25 cellular contexts compared by ENCODE assay signal in genomic region chr5:91906027-91906426, GRCh38.
"Had no signal": no experiment of that assay in that cellular context is flagged by ENCODE, and none has a peak within 500 bp of the region (broad histone marks: within the 10 kb centered on the region; RNA-seq: fewer than 3 reads in every experiment).

No MANE protein-coding gene starts in this region.

- H3K4me1 ChIP-seq: pancreas, prostate gland, right lobe of liver, sigmoid colon, stomach, thyroid gland, tibial nerve, upper lobe of left lung, vagina had no signal

- ATAC-seq: naive thymus-derived CD4-positive, alpha-beta T cell; natural killer cell; pancreas; right cardiac atrium; right lobe of liver; stimulated activated effector memory CD8-positive, alpha-beta T cell treated with anti-CD3 and anti-CD28 coated beads, Interleukin-12 subunit alpha, Interleukin-12 subunit beta, amount 100 ng/mL, for 72 hours; stimulated activated naive B cell treated with anti-CD40 and anti-IgM and Interleukin-4, amounts not matched to agents 10 μg/mL and 1 μg/mL and 100 μg/mL, for 72 hours had no signal

- H3K27me3 ChIP-seq: neutrophil, right lobe of liver, sigmoid colon, stomach, thyroid gland, tibial nerve, upper lobe of left lung, vagina had no signal

- FAIRE-seq: pancreas, small intestine, urothelium cell line had no signal

- DNase-seq: naive thymus-derived CD4-positive, alpha-beta T cell; natural killer cell; nucleus accumbens; pancreas; right lobe of liver; sigmoid colon; small intestine; stimulated activated CD4-positive, alpha-beta T cell treated with anti-CD3 and anti-CD28 coated beads, Interleukin-15, amount 100 ng/mL, for 24 hours; stimulated activated CD4-positive, alpha-beta T cell treated with anti-CD3 and anti-CD28 coated beads, Interleukin-2, amount 100 ng/mL, for 24 hours; stimulated activated CD4-positive, alpha-beta T cell treated with anti-CD3 and anti-CD28 coated beads, Interleukin-2, amount 100 ng/mL, for 48 hours; stimulated activated CD4-positive, alpha-beta T cell treated with anti-CD3 and anti-CD28 coated beads, Interleukin-4, amount 100 ng/mL, for 24 hours; stimulated activated naive B cell treated with anti-CD40 and anti-IgM and Interleukin-4, amounts not matched to agents 10 μg/mL and 1 μg/mL and 100 μg/mL, for 72 hours; stimulated activated naive CD4-positive, alpha-beta T cell treated with Interleukin-2 at 50 U/mL for 16 hours; stomach; thyroid gland; trophoblast cell; upper lobe of left lung had no signal

- H3K4me3 ChIP-seq: pancreas, prostate gland, right lobe of liver, sigmoid colon, stomach, thoracic aorta, thyroid gland, tibial nerve, upper lobe of left lung, vagina had no signal

- H3K36me3 ChIP-seq: neutrophil, pancreas, prostate gland, right lobe of liver, sigmoid colon, stomach, thoracic aorta, thyroid gland, tibial nerve, upper lobe of left lung, vagina had no signal

- H3K27ac ChIP-seq: neutrophil, pancreas, prostate gland, right lobe of liver, sigmoid colon, stomach, thoracic aorta, thyroid gland, tibial nerve, upper lobe of left lung, vagina had no signal

- H3K9me3 ChIP-seq: neutrophil, pancreas, prostate gland, right lobe of liver, sigmoid colon, stomach, thoracic aorta, thyroid gland, tibial nerve, upper lobe of left lung, vagina had no signal
